ENCODE assay signal across 9 cellular contexts in genomic region chr15:75732809-75733451, GRCh38. TPM values are rescaled to one million over a fixed set of nuclear protein-coding genes. Genes with fewer than 3 reads are reported as not detected.
DNase-seq lines count a peak whose midpoint lies in the region; ATAC-seq and TF ChIP-seq lines count a peak whose summit lies in the region.
"Had no signal": no experiment of that assay in that cellular context is flagged by ENCODE, and none has a peak within 500 bp of the region (broad histone marks: within the 10 kb centered on the region; RNA-seq: fewer than 3 reads in every experiment).

No MANE protein-coding gene starts in this region.

- H3K9ac ChIP-seq in PC-3 (ENCODE audit: low read length): no peak overlapping the region

- ATAC-seq in CD8-positive, alpha-beta T cell: peak; percentile 62
- peak; percentile 73 for ATAC-seq in PC-3
- ATAC-seq in gastroesophageal sphincter: peak; percentile 71
- ATAC-seq in HG03439 (IDR thresholded peaks at IDR 0.05; ENCODE audit: unreplicated experiment): no peak
- ATAC-seq in HG02970 (IDR thresholded peaks at IDR 0.05; ENCODE audit: low FRiP score, unreplicated experiment): no peak

- no peaks in the 10 kb centered on the region for H3K9me3 Mint-ChIP-seq in CD8-positive, alpha-beta T cell
- H3K9me3 Mint-ChIP-seq in activated T-helper 1 cell treated with anti-CD3 and anti-CD28 coated beads, Interleukin-12 subunit alpha, Interleukin-12 subunit beta, Interleukin-2, Interleukin-4 antibody, amounts not matched to agents 30 ng/mL and 10 ng/mL and 1 ng/mL, durations not matched to agents 14 hours and 24 hours and 36 hours: no peaks in the 10 kb centered on the region
- no peaks in the 10 kb centered on the region for H3K9me3 Mint-ChIP-seq in osteocyte (ENCODE audit: unreplicated experiment)
- H3K9me3 Mint-ChIP-seq: T-helper 1 cell treated with Interleukin-12 subunit alpha and Interleukin-12 subunit beta and Interleukin-4 antibody, amounts not matched to agents 30 μg/mL and 1 μg/mL, for 36 hours had no signal

- peaks cover 4% of the 10 kb centered on the region for H3K4me1 ChIP-seq in CD8-positive, alpha-beta T cell (ENCODE audit: insufficient read depth, low read length)
- H3K4me1 ChIP-seq in PC-3 (ENCODE audit: insufficient read depth, low read length): no peaks in the 10 kb centered on the region
- peaks cover 0 to 42% (median 19%) of the 10 kb centered on the region in 3 donors for H3K4me1 ChIP-seq in gastroesophageal sphincter

- intact Hi-C loops in CD8-positive, alpha-beta T cell (cut with DNase I, micrococcal nuclease): no loop called here
- intact Hi-C loops in PC-3 (cut with micrococcal nuclease): no loop called here
- intact Hi-C loops in activated T-helper 1 cell treated with anti-CD3 and anti-CD28 coated beads, Interleukin-12 subunit alpha, Interleukin-12 subunit beta, Interleukin-2, Interleukin-4 antibody, amounts not matched to agents 30 ng/mL and 10 ng/mL and 1 ng/mL, durations not matched to agents 14 hours and 24 hours and 36 hours (cut with micrococcal nuclease): loop anchor here (1.0 to 10.0 kb wide), 2 partner anchors 69 to 172 kb away; partner anchors contain the start of gene FBXO22

- H3K9me3 ChIP-seq in CD8-positive, alpha-beta T cell (ENCODE audit: low read length): no peaks in the 10 kb centered on the region
- H3K9me3 ChIP-seq in PC-3 (ENCODE audit: low read length) (no peaks in the 10 kb centered on the region), gastroesophageal sphincter (no peaks in the 10 kb centered on the region)

- no peak for TF ChIP-seq POLR2A in gastroesophageal sphincter (IDR thresholded peaks at IDR 0.05)

- TF ChIP-seq EP300 in gastroesophageal sphincter (IDR thresholded peaks at IDR 0.05): no peak

- TF ChIP-seq CTCF in CD8-positive, alpha-beta T cell (IDR thresholded peaks at IDR 0.05): peak; percentile 48
- TF ChIP-seq CTCF in PC-3 (conservative IDR thresholded peaks at IDR 0.05; ENCODE audit: low read depth, low read length): peak; percentile 65
- peak in 3 of 4 experiments; percentile 95 for TF ChIP-seq CTCF in gastroesophageal sphincter (IDR thresholded peaks at IDR 0.05)
- TF ChIP-seq CTCF in osteocyte (IDR thresholded peaks at IDR 0.05): peak; percentile 80

- H3K27me3 ChIP-seq in CD8-positive, alpha-beta T cell (ENCODE audit: insufficient read depth, low read length): no peaks in the 10 kb centered on the region
- no peaks in the 10 kb centered on the region for H3K27me3 ChIP-seq in PC-3 (ENCODE audit: low read length)
- H3K27me3 ChIP-seq in gastroesophageal sphincter: no peaks in the 10 kb centered on the region

- POLR2A ChIA-PET in CD8-positive, alpha-beta T cell (lab: Charles Lee): no interaction called here
- POLR2A ChIA-PET in PC-3 (lab: Charles Lee; ENCODE audit: unreplicated experiment): interaction anchor here (0.6 kb wide), 1 partner anchor 279 kb away, joined by 3 read pairs; no protein-coding TSS in a partner anchor

- DNase-seq in CD8-positive, alpha-beta T cell: peak in 3 of 7 experiments; percentile 22 to 51 (median 37)
- DNase-seq in HCEC 1CT: peak; percentile 58
- peak; percentile 71 for DNase-seq in PC-3
- DNase-seq in activated T-helper 1 cell treated with anti-CD3 and anti-CD28 coated beads, Interleukin-12 subunit alpha, Interleukin-12 subunit beta, Interleukin-2, Interleukin-4 antibody, amounts not matched to agents 30 ng/mL and 10 ng/mL and 1 ng/mL, durations not matched to agents 14 hours and 24 hours and 36 hours (ENCODE audit: low spot score): peak; percentile 27
- DNase-seq in osteocyte (ENCODE audit: extremely low spot score, unreplicated experiment): peak; percentile 90

- H3K4me2 ChIP-seq in PC-3 (ENCODE audit: low read length): no peak overlapping the region

- no peak overlapping the region for H3K4me3 ChIP-seq in CD8-positive, alpha-beta T cell (ENCODE audit: low read depth, low read length)
- no peak overlapping the region for H3K4me3 ChIP-seq in PC-3 (ENCODE audit: low read length)
- H3K4me3 ChIP-seq in gastroesophageal sphincter: no peak overlapping the region

- CTCF ChIA-PET in CD8-positive, alpha-beta T cell (lab: Charles Lee): interaction anchor here (1.2 to 1.3 kb wide), 3 partner anchors 40 to 83 kb away, joined by 3 to 5 read pairs (median 4); no protein-coding TSS in a partner anchor
- CTCF ChIA-PET in PC-3 (lab: Charles Lee): interaction anchor here (0.7 to 0.8 kb wide), 2 partner anchors 9 to 47 kb away, joined by 4 read pairs; a partner anchor contains a TSS

- no peaks in the 10 kb centered on the region for H3F3A ChIP-seq in PC-3 (ENCODE audit: low read length, unreplicated experiment)

- peaks cover 5% of the 10 kb centered on the region for H3K27me3 Mint-ChIP-seq in CD8-positive, alpha-beta T cell (ENCODE audit: low read depth)
- peaks cover 21% of the 10 kb centered on the region for H3K27me3 Mint-ChIP-seq in activated T-helper 1 cell treated with anti-CD3 and anti-CD28 coated beads, Interleukin-12 subunit alpha, Interleukin-12 subunit beta, Interleukin-2, Interleukin-4 antibody, amounts not matched to agents 30 ng/mL and 10 ng/mL and 1 ng/mL, durations not matched to agents 14 hours and 24 hours and 36 hours (ENCODE audit: insufficient read depth)
- H3K27me3 Mint-ChIP-seq in osteocyte (ENCODE audit: unreplicated experiment): no peaks in the 10 kb centered on the region

- BruUV-seq in PC-3 (replicated peaks; lab: Mats Ljungman, UMichigan): no TSS peak

- WGBS in gastroesophageal sphincter (ENCODE audit: low coverage in 1 of 2), 2 donors: no CpG with 5 or more reads among the region's 12 CpGs

- peaks cover 19% of the 10 kb centered on the region for H3K4me1 Mint-ChIP-seq in CD8-positive, alpha-beta T cell (ENCODE audit: low read depth)
- peaks cover 5% of the 10 kb centered on the region for H3K4me1 Mint-ChIP-seq in activated T-helper 1 cell treated with anti-CD3 and anti-CD28 coated beads, Interleukin-12 subunit alpha, Interleukin-12 subunit beta, Interleukin-2, Interleukin-4 antibody, amounts not matched to agents 30 ng/mL and 10 ng/mL and 1 ng/mL, durations not matched to agents 14 hours and 24 hours and 36 hours (ENCODE audit: low read depth)
- peaks cover 9% of the 10 kb centered on the region for H3K4me1 Mint-ChIP-seq in osteocyte (ENCODE audit: unreplicated experiment)

- no peak overlapping the region for H3K27ac Mint-ChIP-seq in CD8-positive, alpha-beta T cell
- no peak overlapping the region for H3K27ac Mint-ChIP-seq in activated T-helper 1 cell treated with anti-CD3 and anti-CD28 coated beads, Interleukin-12 subunit alpha, Interleukin-12 subunit beta, Interleukin-2, Interleukin-4 antibody, amounts not matched to agents 30 ng/mL and 10 ng/mL and 1 ng/mL, durations not matched to agents 14 hours and 24 hours and 36 hours
- no peak overlapping the region for H3K27ac Mint-ChIP-seq in osteocyte (ENCODE audit: unreplicated experiment)
- H3K27ac Mint-ChIP-seq: T-helper 1 cell treated with Interleukin-12 subunit alpha and Interleukin-12 subunit beta and Interleukin-4 antibody, amounts not matched to agents 30 μg/mL and 1 μg/mL, for 36 hours had no signal

- no peaks in the 10 kb centered on the region for H3K9me2 ChIP-seq in PC-3 (replicated peaks; ENCODE audit: low read length)

- no peaks in the 10 kb centered on the region for H3K36me3 ChIP-seq in CD8-positive, alpha-beta T cell (ENCODE audit: insufficient read depth, low read length)
- no peaks in the 10 kb centered on the region for H3K36me3 ChIP-seq in PC-3 (ENCODE audit: low read depth, low read length)
- H3K36me3 ChIP-seq in gastroesophageal sphincter: no peaks in the 10 kb centered on the region

- no peaks in the 10 kb centered on the region for H4K20me1 ChIP-seq in PC-3 (ENCODE audit: low read length)

- H3K36me3 Mint-ChIP-seq in CD8-positive, alpha-beta T cell: no peaks in the 10 kb centered on the region
- no peaks in the 10 kb centered on the region for H3K36me3 Mint-ChIP-seq in activated T-helper 1 cell treated with anti-CD3 and anti-CD28 coated beads, Interleukin-12 subunit alpha, Interleukin-12 subunit beta, Interleukin-2, Interleukin-4 antibody, amounts not matched to agents 30 ng/mL and 10 ng/mL and 1 ng/mL, durations not matched to agents 14 hours and 24 hours and 36 hours (ENCODE audit: low read depth)
- H3K36me3 Mint-ChIP-seq in osteocyte (ENCODE audit: unreplicated experiment): no peaks in the 10 kb centered on the region

- no peaks in the 10 kb centered on the region for H3K79me2 ChIP-seq in PC-3 (ENCODE audit: low read length)

- no peak overlapping the region for H3K27ac ChIP-seq in CD8-positive, alpha-beta T cell (ENCODE audit: low read depth, low read length)
- H3K27ac ChIP-seq in PC-3 (ENCODE audit: low read length): no peak overlapping the region
- peak overlapping the region in 3 of 4 donors; percentile 48 to 73 (median 56) for H3K27ac ChIP-seq in gastroesophageal sphincter

- H2AFZ ChIP-seq in PC-3 (ENCODE audit: low read length): no peak overlapping the region

- H3K4me3 Mint-ChIP-seq in CD8-positive, alpha-beta T cell: no peak overlapping the region
- H3K4me3 Mint-ChIP-seq in activated T-helper 1 cell treated with anti-CD3 and anti-CD28 coated beads, Interleukin-12 subunit alpha, Interleukin-12 subunit beta, Interleukin-2, Interleukin-4 antibody, amounts not matched to agents 30 ng/mL and 10 ng/mL and 1 ng/mL, durations not matched to agents 14 hours and 24 hours and 36 hours: no peak overlapping the region
- H3K4me3 Mint-ChIP-seq in osteocyte (ENCODE audit: unreplicated experiment): no peak overlapping the region
- H3K4me3 Mint-ChIP-seq: T-helper 1 cell treated with Interleukin-12 subunit alpha and Interleukin-12 subunit beta and Interleukin-4 antibody, amounts not matched to agents 30 μg/mL and 1 μg/mL, for 36 hours had no signal

RNA-seq across cellular contexts. Expression of gene CSPG4, which starts 20.3 kb away (rescaled TPM):
- total RNA-seq in CD8-positive, alpha-beta T cell: not detected
- total RNA-seq in PC-3 (2014; rRNA removed) (2.0 and 2.9 TPM in 2 replicates), gastroesophageal sphincter (100 to 1,000 TPM in 3 of 4 donors, 10 to 100 TPM in 1; 98.7 to 396 (median 151) TPM), osteocyte (43.3 and 48.1 TPM in 2 replicates)
- not detected in 2 replicates for total RNA-seq in activated T-helper 1 cell treated with anti-CD3 and anti-CD28 coated beads, Interleukin-12 subunit alpha, Interleukin-12 subunit beta, Interleukin-2, Interleukin-4 antibody, amounts not matched to agents 30 ng/mL and 10 ng/mL and 1 ng/mL, durations not matched to agents 14 hours and 24 hours and 36 hours

Comparison
In these comparisons a context has a peak if more than half of its experiments do, and no peak if none do; other contexts are left out.
1. ATAC-seq: peak in CD8-positive, alpha-beta T cell (single experiment), PC-3 (single experiment) and gastroesophageal sphincter (single experiment); none in HG03439 (single experiment) and HG02970 (single experiment).
2. H3K27ac ChIP-seq: peak in gastroesophageal sphincter (3 of 4); none in CD8-positive, alpha-beta T cell (single experiment) and PC-3 (single experiment).
3. RNA of gene CSPG4, which starts 20.3 kb away (total RNA-seq): 98.7 to 396 TPM in gastroesophageal sphincter and 43.3 to 48.1 TPM in osteocyte; 2.0 to 2.9 TPM in PC-3, not detected in CD8-positive, alpha-beta T cell and not detected in activated T-helper 1 cell treated with anti-CD3 and anti-CD28 coated beads, Interleukin-12 subunit alpha, Interleukin-12 subunit beta, Interleukin-2, Interleukin-4 antibody, amounts not matched to agents 30 ng/mL and 10 ng/mL and 1 ng/mL, durations not matched to agents 14 hours and 24 hours and 36 hours; every median in the first group is over 10 times any median in the second.
4. Peak in every context shown above with its lines, with median percentiles within 50 percentile points of each other: CTCF ChIP-seq.